In the genomic region with DNA sequence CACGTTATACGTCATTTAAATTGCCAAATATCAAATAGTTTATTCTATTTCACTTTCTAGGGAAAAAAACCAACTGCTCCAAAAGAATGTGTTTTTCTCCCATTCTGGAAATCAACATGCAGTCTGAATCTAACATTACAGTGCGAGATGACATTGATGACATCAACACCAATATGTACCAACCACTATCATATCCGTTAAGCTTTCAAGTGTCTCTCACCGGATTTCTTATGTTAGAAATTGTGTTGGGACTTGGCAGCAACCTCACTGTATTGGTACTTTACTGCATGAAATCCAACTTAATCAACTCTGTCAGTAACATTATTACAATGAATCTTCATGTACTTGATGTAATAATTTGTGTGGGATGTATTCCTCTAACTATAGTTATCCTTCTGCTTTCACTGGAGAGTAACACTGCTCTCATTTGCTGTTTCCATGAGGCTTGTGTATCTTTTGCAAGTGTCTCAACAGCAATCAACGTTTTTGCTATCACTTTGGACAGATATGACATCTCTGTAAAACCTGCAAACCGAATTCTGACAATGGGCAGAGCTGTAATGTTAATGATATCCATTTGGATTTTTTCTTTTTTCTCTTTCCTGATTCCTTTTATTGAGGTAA, we compare ENCODE assay signal across 26 cellular contexts. TPM values are rescaled to one million over a fixed set of nuclear protein-coding genes. Genes with fewer than 3 reads are reported as not detected.
DNase-seq lines count a peak whose midpoint lies in the region; ATAC-seq and TF ChIP-seq lines count a peak whose summit lies in the region.
"Had no signal": no experiment of that assay in that cellular context is flagged by ENCODE, and none has a peak within 500 bp of the region (broad histone marks: within the 10 kb centered on the region; RNA-seq: fewer than 3 reads in every experiment).

No MANE protein-coding gene starts in this region.

- H3K4me3 Mint-ChIP-seq in glutamatergic neuron (ENCODE audit: unreplicated experiment) = no peak overlapping the region
- H3K4me3 Mint-ChIP-seq: CD14-positive monocyte had no signal

- H3K36me3 Mint-ChIP-seq in glutamatergic neuron (ENCODE audit: unreplicated experiment) = no peaks in the 10 kb centered on the region

- peak overlapping the region; percentile 1 for H3K27ac Mint-ChIP-seq in glutamatergic neuron (ENCODE audit: unreplicated experiment)
- H3K27ac Mint-ChIP-seq: CD14-positive monocyte had no signal

- H3K4me3 ChIP-seq in vagina = no peak overlapping the region
- H3K4me3 ChIP-seq: Peyer's patch had no signal

- H3K4me1 Mint-ChIP-seq in glutamatergic neuron (ENCODE audit: low read depth, unreplicated experiment) = peaks cover 16% of the 10 kb centered on the region

- DNase-seq in Right ventricle myocardium inferior (ENCODE audit: missing footprints) (no peak), cardiac septum (ENCODE audit: low spot score) (no peak), glutamatergic neuron (no peak), left ventricle myocardium superior (no peak), vagina (ENCODE audit: extremely low spot score in 2 of 2) (no peak), NCI-H146 treated with DMSO at 0.1 percent for 48 hours (lab: John Stamatoyannopoulos, UW; ENCODE audit: unreplicated experiment) (no peak), NCI-H2227 treated with DMSO at 0.1 percent for 48 hours (lab: John Stamatoyannopoulos, UW) (no peak)
- DNase-seq: AML-193, DMS53, GF-D8, H7, KBM-7, NCI-H1092, NCI-H1436 treated with DMSO at 0.1 percent for 48 hours, NCI-H2029, NCI-H226, NCI-H524 treated with DMSO at 0.1 percent for 48 hours, NCI-H82, Peyer's patch had no signal

- intact Hi-C loops in Right ventricle myocardium inferior (cut with DNase I) = no loop called here
- intact Hi-C loops in cardiac septum (cut with DNase I) = loop anchor here (2.0 kb wide), 1 partner anchor 107 kb away; the partner anchor contains the start of gene BCAP29
- intact Hi-C loops in left ventricle myocardium superior (cut with micrococcal nuclease) = loop anchor here (10.0 kb wide), 1 partner anchor 541 kb away; no protein-coding TSS in a partner anchor
- intact Hi-C loops in vagina (cut with DNase I) = no loop called here

- TF ChIP-seq POLR2A in vagina (IDR thresholded peaks at IDR 0.05) = no peak

- no peaks in the 10 kb centered on the region for H3K9me3 ChIP-seq in vagina
- H3K9me3 ChIP-seq: Peyer's patch had no signal

- H3K4me1 ChIP-seq in vagina = peaks cover 11% of the 10 kb centered on the region
- H3K4me1 ChIP-seq: Peyer's patch had no signal

- peak overlapping the region; percentile 34 for H3K27ac ChIP-seq in vagina
- H3K27ac ChIP-seq: 22Rv1, HL-60, Peyer's patch had no signal

- no peaks in the 10 kb centered on the region for H3K27me3 Mint-ChIP-seq in glutamatergic neuron (ENCODE audit: unreplicated experiment)

- H3K9me3 Mint-ChIP-seq in glutamatergic neuron (ENCODE audit: unreplicated experiment) = no peaks in the 10 kb centered on the region
- H3K9me3 Mint-ChIP-seq: CD14-positive monocyte had no signal

- H3K36me3 ChIP-seq in vagina = no peaks in the 10 kb centered on the region
- H3K36me3 ChIP-seq: Peyer's patch had no signal

- no peaks in the 10 kb centered on the region for H3K27me3 ChIP-seq in vagina
- H3K27me3 ChIP-seq: Peyer's patch had no signal

- peak; percentile 74 for ATAC-seq in Right ventricle myocardium inferior
- ATAC-seq in left ventricle myocardium superior = peak; percentile 70
- no peak for ATAC-seq in HG03139 (IDR thresholded peaks at IDR 0.05; ENCODE audit: unreplicated experiment)
- ATAC-seq: HepG2 had no signal

- TF ChIP-seq CTCF in glutamatergic neuron (IDR thresholded peaks at IDR 0.05; ENCODE audit: partially characterized antibody, unreplicated experiment) (no peak), vagina (IDR thresholded peaks at IDR 0.05) (no peak)

RNA-seq across cellular contexts. Expression of gene GPR22, which starts 4.2 kb away (rescaled TPM):
- total RNA-seq in Right ventricle myocardium inferior (48.7 TPM), cardiac septum (25.4 TPM), glutamatergic neuron (ENCODE audit: unreplicated experiment) (not detected), left ventricle myocardium superior (54.4 TPM), vagina (0.98 TPM)
- total RNA-seq: H7, HepG2, HT-29, Peyer's patch, SK-MEL-5 had no signal

Comparison
In these comparisons a context has a peak if more than half of its experiments do, and no peak if none do; other contexts are left out.
1. intact Hi-C loops: an anchor here in cardiac septum (2.0 kb wide) and left ventricle myocardium superior (10.0 kb wide); none called in Right ventricle myocardium inferior and vagina.
2. RNA of gene GPR22, which starts 4.2 kb away (total RNA-seq): 54.4 TPM in left ventricle myocardium superior (single experiment), 48.7 TPM in Right ventricle myocardium inferior (single experiment) and 25.4 TPM in cardiac septum (single experiment); 0.98 TPM in vagina (single experiment) and not detected in glutamatergic neuron (single experiment); every median in the first group is over 10 times any median in the second.